ENCODE assay signal across 8 cellular contexts in the genomic region with DNA sequence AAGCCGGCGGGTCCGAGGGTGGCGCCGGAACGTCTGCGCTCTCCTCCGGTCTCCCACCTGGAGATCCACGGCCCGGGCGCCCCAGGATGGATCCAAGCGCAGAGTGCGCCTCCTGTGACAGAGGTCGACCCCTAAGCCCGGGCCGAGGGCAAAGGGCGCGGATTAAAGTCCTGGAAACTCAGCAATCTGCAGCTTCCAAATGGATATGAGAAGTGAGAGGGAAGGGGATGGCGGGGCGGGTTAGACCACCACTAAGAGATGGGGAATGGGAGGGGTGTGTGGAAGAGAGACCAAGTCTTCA. TPM values are rescaled to one million over a fixed set of nuclear protein-coding genes. Genes with fewer than 3 reads are reported as not detected.
DNase-seq lines count a peak whose midpoint lies in the region; ATAC-seq and TF ChIP-seq lines count a peak whose summit lies in the region.

No MANE protein-coding gene starts in this region.

- intact Hi-C loops in transverse colon (cut with DNase I; ENCODE audit: low total_unique reads) = no loop called here

- H3K4me3 Mint-ChIP-seq in activated T-cell treated with anti-CD3 and anti-CD28 coated beads, Interleukin-2, amount 50 U/mL, for 24 hours = peak overlapping the region; percentile 54
- H3K4me3 Mint-ChIP-seq in memory B cell = peak overlapping the region; percentile 99

- in situ Hi-C loops in transverse colon (cut with MboI; ENCODE audit: low pct_ligation_motif_present in 1 of 4, low pct_unique_long_range_greater_than_20kb in 1 of 4, low sequenced_read_pairs in 3 of 4) = loop anchor here in 2 of 4 donors (10.0 kb wide), 1 partner anchor 71 kb away; a partner anchor contains a TSS

- H3K4me3 ChIP-seq in cardiac fibroblast (replicated peaks in 1 of 2; ENCODE audit: low read depth in 2 of 2, low read length in 2 of 2) = peak overlapping the region; percentile 89 to 91
- peak overlapping the region; percentile 44 to 89 (median 66) for H3K4me3 ChIP-seq in transverse colon

- no peaks in the 10 kb centered on the region for H3K9me3 Mint-ChIP-seq in activated T-cell treated with anti-CD3 and anti-CD28 coated beads, Interleukin-2, amount 50 U/mL, for 24 hours
- H3K9me3 Mint-ChIP-seq in memory B cell = no peaks in the 10 kb centered on the region

- H3K27ac Mint-ChIP-seq in activated T-cell treated with anti-CD3 and anti-CD28 coated beads, Interleukin-2, amount 50 U/mL, for 24 hours = no peak overlapping the region
- peak overlapping the region; percentile 100 for H3K27ac Mint-ChIP-seq in memory B cell

- no peaks in the 10 kb centered on the region for H3K27me3 Mint-ChIP-seq in activated T-cell treated with anti-CD3 and anti-CD28 coated beads, Interleukin-2, amount 50 U/mL, for 24 hours
- H3K27me3 Mint-ChIP-seq in memory B cell = no peaks in the 10 kb centered on the region

- no peaks in the 10 kb centered on the region for H3K9me3 ChIP-seq in transverse colon

- no peak for TF ChIP-seq POLR2A in transverse colon (IDR thresholded peaks at IDR 0.05)

- TF ChIP-seq CTCF in cardiac fibroblast (IDR thresholded peaks at IDR 0.05; ENCODE audit: low read depth, low read length) = no peak
- no peak for TF ChIP-seq CTCF in transverse colon (IDR thresholded peaks at IDR 0.05)

- H3K36me3 ChIP-seq in transverse colon = peaks cover 0 to 1% (median under 1%) of the 10 kb centered on the region in 4 donors

- H3K27me3 ChIP-seq in transverse colon = no peaks in the 10 kb centered on the region

- 9 to 83% methylated on average over 2 to 20 of the region's 20 CpGs for WGBS in transverse colon (ENCODE audit: low coverage in 1 of 2), 2 donors

- TF ChIP-seq EP300 in transverse colon (IDR thresholded peaks at IDR 0.05; ENCODE audit: low read depth) = no peak

- H3K27ac ChIP-seq in transverse colon = peak overlapping the region; percentile 84 to 93 (median 87)

- ATAC-seq in memory B cell (ENCODE audit: low read depth) = no peak
- no peak for ATAC-seq in GM18861 (IDR thresholded peaks at IDR 0.05; ENCODE audit: unreplicated experiment)
- ATAC-seq in HG03354 (IDR thresholded peaks at IDR 0.05; ENCODE audit: poor library complexity, severe bottlenecking, unreplicated experiment) = no peak

- H3K36me3 Mint-ChIP-seq in activated T-cell treated with anti-CD3 and anti-CD28 coated beads, Interleukin-2, amount 50 U/mL, for 24 hours (ENCODE audit: low read depth) = peaks cover 55% of the 10 kb centered on the region
- peaks cover 6% of the 10 kb centered on the region for H3K36me3 Mint-ChIP-seq in memory B cell

- H3K4me1 ChIP-seq in transverse colon = peaks cover 14 to 37% (median 33%) of the 10 kb centered on the region in 4 donors

- H3K4me1 Mint-ChIP-seq in activated T-cell treated with anti-CD3 and anti-CD28 coated beads, Interleukin-2, amount 50 U/mL, for 24 hours (ENCODE audit: low read depth) = peaks cover 69% of the 10 kb centered on the region
- peaks cover 43% of the 10 kb centered on the region for H3K4me1 Mint-ChIP-seq in memory B cell

- no peak for DNase-seq in activated T-cell treated with anti-CD3 and anti-CD28 coated beads, Interleukin-2, amount 50 U/mL, for 24 hours
- no peak for DNase-seq in activated T-cell treated with anti-CD3 and anti-CD28 coated beads, Interleukin-2, amount 50 U/mL, for 1 hour
- DNase-seq in cardiac fibroblast (ENCODE audit: low read depth in 2 of 2) (no peak), memory B cell (ENCODE audit: low spot score in 2 of 2) (no peak), transverse colon (no peak), SK-N-DZ (ENCODE audit: low spot score) (no peak)

RNA-seq across cellular contexts. Expression of a gene that starts 0.7 kb away (rescaled TPM):
- total RNA-seq in transverse colon = 100 to 1,000 TPM in 2 of 4 donors, 10 to 100 TPM in 2; 85.3 to 241 (median 121) TPM
- 66.2 and 77.1 TPM in 2 replicates for polyA plus RNA-seq in SK-N-DZ (2014; cell fraction: cytosol; rRNA removed)
- polyA plus RNA-seq in SK-N-DZ (2014; cell fraction: nucleus; rRNA removed) = 532 and 756 TPM in 2 replicates

RNA-seq across cellular contexts. Expression of a gene that starts 15.7 kb away (rescaled TPM):
- total RNA-seq in transverse colon = 10 to 100 TPM in 3 of 4 donors, 1 to 10 TPM in 1; 9.4 to 34.5 (median 30.3) TPM
- polyA plus RNA-seq in SK-N-DZ (2014; cell fraction: cytosol; rRNA removed) = 8.2 and 12.9 TPM in 2 replicates
- 24.7 and 25.1 TPM in 2 replicates for polyA plus RNA-seq in SK-N-DZ (2014; cell fraction: nucleus; rRNA removed)

RNA-seq across cellular contexts. Expression of a gene that starts 15.8 kb away (rescaled TPM):
- total RNA-seq in transverse colon = 1 to 10 TPM in 2 of 4 donors, under 1 TPM in 1, not detected in 1; 0.64 to 4.0 (median 1.9) TPM
- 1.8 and 2.6 TPM in 2 replicates for polyA plus RNA-seq in SK-N-DZ (2014; cell fraction: cytosol; rRNA removed)
- 1.6 and 3.0 TPM in 2 replicates for polyA plus RNA-seq in SK-N-DZ (2014; cell fraction: nucleus; rRNA removed)

RNA-seq across cellular contexts. Expression of a gene that starts 26.8 kb away (rescaled TPM):
- 1 to 10 TPM; 3.0 to 7.8 (median 5.7) TPM for total RNA-seq in transverse colon
- 9.2 and 9.8 TPM in 2 replicates for polyA plus RNA-seq in SK-N-DZ (2014; cell fraction: cytosol; rRNA removed)
- 5.5 and 7.0 TPM in 2 replicates for polyA plus RNA-seq in SK-N-DZ (2014; cell fraction: nucleus; rRNA removed)
